27 cellular contexts compared by ENCODE assay signal in the genomic region with DNA sequence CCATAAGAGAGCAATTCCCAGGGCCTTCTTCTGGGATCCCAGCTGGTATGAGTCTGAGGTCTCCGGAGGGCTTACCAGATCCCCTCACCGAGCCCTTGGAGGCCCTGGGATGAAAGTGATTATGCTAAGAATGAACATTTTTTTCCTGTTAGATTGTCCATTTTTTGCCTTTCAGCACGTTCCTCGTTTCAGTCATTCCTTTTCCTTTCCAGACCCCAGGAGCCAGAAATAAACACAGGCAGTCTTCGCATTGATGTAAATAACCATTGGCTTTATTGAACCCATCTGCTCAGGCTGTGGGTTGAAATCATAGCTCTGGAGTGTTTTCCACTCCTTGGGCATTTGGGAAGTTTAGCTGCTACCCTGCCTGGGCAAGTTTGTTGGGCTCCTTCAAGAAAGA.
"Had no signal": no experiment of that assay in that cellular context is flagged by ENCODE, and none has a peak within 500 bp of the region (broad histone marks: within the 10 kb centered on the region; RNA-seq: fewer than 3 reads in every experiment).

No MANE protein-coding gene starts in this region.

- H3K4me3 ChIP-seq: neural progenitor cell, ovary, psoas muscle, right lobe of liver, sigmoid colon, stomach, thoracic aorta, thyroid gland, transverse colon, upper lobe of right lung, uterus had no signal

- H3K27me3 Mint-ChIP-seq: stimulated activated naive CD8-positive, alpha-beta T cell treated with anti-CD3 and anti-CD28 coated beads, Interleukin-15, Interleukin-2, amounts not matched to agents 100 ng/mL and 50 ng/mL, for 24 hours had no signal

- H3K4me3 Mint-ChIP-seq: natural killer cell; nephron; neural progenitor cell; stimulated activated effector memory CD8-positive, alpha-beta T cell treated with anti-CD3 and anti-CD28 coated beads, Interleukin-12 subunit alpha, Interleukin-12 subunit beta, amount 100 ng/mL, for 72 hours; stimulated activated naive B cell treated with anti-CD40 and anti-IgM and Interleukin-4, amounts not matched to agents 10 μg/mL and 1 μg/mL and 100 μg/mL, for 72 hours; stimulated activated naive CD8-positive, alpha-beta T cell treated with anti-CD3 and anti-CD28 coated beads, Interleukin-15, Interleukin-2, amounts not matched to agents 100 ng/mL and 50 ng/mL, for 24 hours; type B pancreatic cell had no signal

- H3K9me3 Mint-ChIP-seq: neural progenitor cell had no signal

- H3K36me3 ChIP-seq: neural progenitor cell, ovary, right lobe of liver, sigmoid colon, stomach, thoracic aorta, thyroid gland, transverse colon, upper lobe of right lung, uterus had no signal

- H3K4me1 Mint-ChIP-seq: natural killer cell; neural progenitor cell; stimulated activated effector memory CD8-positive, alpha-beta T cell treated with anti-CD3 and anti-CD28 coated beads, Interleukin-12 subunit alpha, Interleukin-12 subunit beta, amount 100 ng/mL, for 72 hours; stimulated activated naive B cell treated with anti-CD40 and anti-IgM and Interleukin-4, amounts not matched to agents 10 μg/mL and 1 μg/mL and 100 μg/mL, for 72 hours had no signal

- H3K9me3 ChIP-seq: ovary, psoas muscle, right lobe of liver, sigmoid colon, thoracic aorta, thyroid gland, upper lobe of right lung, uterus had no signal

- FAIRE-seq: small intestine had no signal

- H3K79me2 ChIP-seq: parathyroid adenoma had no signal

- H3K4me1 ChIP-seq: neural progenitor cell, parathyroid adenoma, psoas muscle, right lobe of liver, thyroid gland, transverse colon, upper lobe of right lung, uterus had no signal

- H3K27ac ChIP-seq: neural progenitor cell, ovary, parathyroid adenoma, psoas muscle, right lobe of liver, sigmoid colon, stomach, thoracic aorta, thyroid gland, transverse colon, upper lobe of right lung, uterus had no signal

- DNase-seq: natural killer cell; occipital lobe; ovary; psoas muscle; right cardiac atrium; right lobe of liver; sigmoid colon; small intestine; stimulated activated CD4-positive, alpha-beta T cell treated with anti-CD3 and anti-CD28 coated beads, Interleukin-15, amount 100 ng/mL, for 24 hours; stimulated activated CD4-positive, alpha-beta T cell treated with anti-CD3 and anti-CD28 coated beads, Interleukin-2, amount 100 ng/mL, for 24 hours; stimulated activated CD4-positive, alpha-beta T cell treated with anti-CD3 and anti-CD28 coated beads, Interleukin-2, amount 100 ng/mL, for 48 hours; stimulated activated CD4-positive, alpha-beta T cell treated with anti-CD3 and anti-CD28 coated beads, Interleukin-4, amount 100 ng/mL, for 24 hours; stimulated activated naive B cell treated with anti-CD40 and anti-IgM and Interleukin-4, amounts not matched to agents 10 μg/mL and 1 μg/mL and 100 μg/mL, for 72 hours; stimulated activated naive CD4-positive, alpha-beta T cell treated with Interleukin-2 at 50 U/mL for 16 hours; stomach; thyroid gland; transverse colon; upper lobe of right lung; uterus had no signal

- H3K4me2 ChIP-seq: neural progenitor cell had no signal

- H2AFZ ChIP-seq: neural progenitor cell, parathyroid adenoma had no signal

- H3K27me3 ChIP-seq: neural progenitor cell, ovary, right lobe of liver, sigmoid colon, stomach, transverse colon, upper lobe of right lung, uterus had no signal

- H3K27ac Mint-ChIP-seq: natural killer cell; neural progenitor cell; progenitor cell of endocrine pancreas; stimulated activated effector memory CD8-positive, alpha-beta T cell treated with anti-CD3 and anti-CD28 coated beads, Interleukin-12 subunit alpha, Interleukin-12 subunit beta, amount 100 ng/mL, for 72 hours; stimulated activated naive B cell treated with anti-CD40 and anti-IgM and Interleukin-4, amounts not matched to agents 10 μg/mL and 1 μg/mL and 100 μg/mL, for 72 hours; stimulated activated naive CD8-positive, alpha-beta T cell treated with anti-CD3 and anti-CD28 coated beads, Interleukin-15, Interleukin-2, amounts not matched to agents 100 ng/mL and 50 ng/mL, for 24 hours; type B pancreatic cell had no signal

- H3K36me3 Mint-ChIP-seq: natural killer cell; neural progenitor cell; stimulated activated effector memory CD8-positive, alpha-beta T cell treated with anti-CD3 and anti-CD28 coated beads, Interleukin-12 subunit alpha, Interleukin-12 subunit beta, amount 100 ng/mL, for 72 hours; stimulated activated naive B cell treated with anti-CD40 and anti-IgM and Interleukin-4, amounts not matched to agents 10 μg/mL and 1 μg/mL and 100 μg/mL, for 72 hours; type B pancreatic cell had no signal
